ENCODE assay signal across 17 cellular contexts in the genomic region with DNA sequence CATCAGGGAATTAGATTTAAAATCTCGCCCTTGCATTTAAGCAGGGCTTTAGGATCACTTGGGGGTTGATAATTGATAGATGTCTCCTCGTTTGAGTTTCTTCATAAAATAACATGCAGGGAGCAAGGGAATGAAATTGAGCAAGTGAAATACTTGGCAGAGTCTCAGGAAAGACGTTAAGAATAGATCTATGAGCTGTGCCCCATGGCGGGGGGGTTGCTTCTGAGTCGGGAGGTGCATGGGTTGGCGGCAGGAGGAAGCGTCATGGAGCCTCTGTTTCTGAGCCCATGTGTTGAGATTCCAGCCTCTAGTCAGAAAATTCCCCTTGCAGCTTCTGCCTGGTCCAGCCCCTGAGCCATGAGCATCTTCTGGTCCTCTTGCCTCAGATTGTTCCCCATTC.
"Had no signal": no experiment of that assay in that cellular context is flagged by ENCODE, and none has a peak within 500 bp of the region (broad histone marks: within the 10 kb centered on the region; RNA-seq: fewer than 3 reads in every experiment).

No MANE protein-coding gene starts in this region.

- H3K9me3 ChIP-seq: esophagus muscularis mucosa, pancreas, suprapubic skin, tibial nerve had no signal

- H3K4me1 ChIP-seq: pancreas, suprapubic skin had no signal

- H3K27me3 ChIP-seq: pancreas, tibial nerve had no signal

- ATAC-seq: left colon; left ventricle myocardium superior; natural killer cell treated with Interleukin-12 subunit alpha and Interleukin-12 subunit beta and Interleukin-15 and Interleukin-18, amount 100 ng/mL, for 72 hours; pancreas had no signal

- H3K4me3 ChIP-seq: esophagus muscularis mucosa, lung, pancreas, suprapubic skin, tibial nerve had no signal

- H3K36me3 ChIP-seq: esophagus muscularis mucosa, pancreas, suprapubic skin, tibial nerve had no signal

- DNase-seq: effector memory CD4-positive, alpha-beta T cell; hippocampal formation; left colon; left ventricle myocardium superior; mesenchymal stem cell; midbrain; occipital lobe; pancreas; small intestine; stimulated activated CD4-positive, alpha-beta T cell treated with anti-CD3 and anti-CD28 coated beads, Interleukin-2, amount 100 ng/mL, for 48 hours; stimulated activated naive CD4-positive, alpha-beta T cell treated with Interleukin-2 at 50 U/mL for 16 hours had no signal

- H3K27ac ChIP-seq: epithelial cell of prostate, esophagus muscularis mucosa, pancreas, suprapubic skin, tibial nerve had no signal
